In the genomic region with DNA sequence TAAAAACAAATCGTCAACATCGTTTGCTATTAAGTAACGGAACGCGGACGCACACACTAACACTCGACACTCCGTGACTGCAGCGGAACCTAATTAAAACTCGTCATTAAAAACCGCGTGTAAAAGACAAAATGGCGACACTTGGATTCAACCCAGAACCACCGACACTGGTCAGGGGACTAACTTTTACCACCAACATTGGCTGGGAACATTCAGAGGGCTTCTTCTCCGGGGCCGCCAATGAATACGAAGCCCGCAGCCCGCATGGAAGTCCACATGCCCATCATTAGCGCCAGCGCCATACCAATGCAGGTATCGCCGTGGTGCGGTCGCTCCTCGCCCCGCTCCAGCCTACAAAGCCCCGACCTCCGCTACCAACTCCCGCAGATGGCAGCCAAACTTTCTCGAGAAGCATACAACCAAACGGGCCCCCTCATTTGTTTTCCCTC, we compare ENCODE assay signal across 7 cellular contexts. TPM values are rescaled to one million over a fixed set of nuclear protein-coding genes. Genes with fewer than 3 reads are reported as not detected.
DNase-seq lines count a peak whose midpoint lies in the region; ATAC-seq and TF ChIP-seq lines count a peak whose summit lies in the region.

No MANE protein-coding gene starts in this region.

- H3K36me3 ChIP-seq in SK-N-MC (ENCODE audit: insufficient read depth, low read length): peaks cover 49% of the 10 kb centered on the region
- no peaks in the 10 kb centered on the region for H3K36me3 ChIP-seq in body of pancreas (replicated peaks in 1 of 2; ENCODE audit: insufficient read depth in 1 of 2, low read depth in 2 of 2)

- intact Hi-C loops in body of pancreas (cut with DNase I): no loop called here

- 0% methylated on average over 15 to 25 of the region's 32 CpGs for WGBS in body of pancreas, 2 donors

- H3K9me3 ChIP-seq in SK-N-MC (ENCODE audit: low read depth, low read length): no peaks in the 10 kb centered on the region
- H3K9me3 ChIP-seq in body of pancreas: no peaks in the 10 kb centered on the region

- H3K27ac ChIP-seq in SK-N-MC: peak overlapping the region; percentile 96
- H3K27ac ChIP-seq in body of pancreas: peak overlapping the region; percentile 80 to 94 (median 90)

- H3K27me3 ChIP-seq in body of pancreas: no peaks in the 10 kb centered on the region

- H3K4me3 ChIP-seq in SK-N-MC (peak overlapping the region; percentile 95), body of pancreas (peak overlapping the region; percentile 45 to 72)

- H3K4me1 ChIP-seq in body of pancreas: peaks cover 11% of the 10 kb centered on the region

- peak overlapping the region; percentile 99 for H3K9ac ChIP-seq in SK-N-MC (ENCODE audit: insufficient read length)

- no peak for TF ChIP-seq CTCF in body of pancreas (IDR thresholded peaks at IDR 0.05)

- ATAC-seq in GM18868 (IDR thresholded peaks at IDR 0.05; ENCODE audit: unreplicated experiment) (peak; percentile 14), HG03045 (IDR thresholded peaks at IDR 0.05; ENCODE audit: unreplicated experiment) (peak; percentile 30), body of pancreas (peak; percentile 25)

- TF ChIP-seq POLR2A in body of pancreas (IDR thresholded peaks at IDR 0.05): no peak

- no peak for DNase-seq in SK-N-MC (ENCODE audit: low read depth, low spot score)
- DNase-seq in body of pancreas: peak; percentile 21 to 36 (median 26)
- peak; percentile 13 for DNase-seq in iris pigment epithelial cell (ENCODE audit: low read depth)
- peak; percentile 23 for DNase-seq in stimulated activated CD4-positive, alpha-beta T cell treated with anti-CD3 and anti-CD28 coated beads, Interleukin-4, amount 100 ng/mL, for 24 hours
- no peak for DNase-seq in NCI-H345 (lab: John Stamatoyannopoulos, UW)

RNA-seq across cellular contexts. Expression of a gene that starts 0.5 kb away (rescaled TPM):
- 100 to 1,000 TPM; 120 to 150 TPM for total RNA-seq in body of pancreas

Comparison
In these comparisons a context has a peak if more than half of its experiments do, and no peak if none do; other contexts are left out.
1. DNase-seq: peak in body of pancreas (4 of 4), iris pigment epithelial cell (single experiment) and stimulated activated CD4-positive, alpha-beta T cell treated with anti-CD3 and anti-CD28 coated beads, Interleukin-4, amount 100 ng/mL, for 24 hours (single experiment); none in SK-N-MC (single experiment) and NCI-H345 (single experiment).
2. Peak in every context shown above with its lines, with median percentiles within 50 percentile points of each other: ATAC-seq.